In genomic region chr7:157780312-157780711, GRCh38 we compare ENCODE assay signal across 35 cellular contexts.
"Had no signal": no experiment of that assay in that cellular context is flagged by ENCODE, and none has a peak within 500 bp of the region (broad histone marks: within the 10 kb centered on the region; RNA-seq: fewer than 3 reads in every experiment).

No MANE protein-coding gene starts in this region.

- H3K4me1 ChIP-seq: adrenal gland, body of pancreas, esophagus muscularis mucosa, foreskin keratinocyte, gastrocnemius medialis had no signal

- H3K9me3 Mint-ChIP-seq: activated CD8-positive, alpha-beta T cell treated with anti-CD3 and anti-CD28 coated beads for 36 hours; activated naive CD4-positive, alpha-beta T cell treated with anti-CD3 and anti-CD28 coated beads for 36 hours; activated naive CD4-positive, alpha-beta T cell treated with anti-CD3 and anti-CD28 coated beads, Interleukin-2, amount 50 U/mL, for 24 hours; activated naive CD8-positive, alpha-beta T cell treated with anti-CD3 and anti-CD28 coated beads for 36 hours; activated naive CD8-positive, alpha-beta T cell treated with anti-CD3 and anti-CD28 coated beads, Interleukin-2, amount 50 U/mL, for 24 hours; activated T-cell treated with anti-CD3 and anti-CD28 coated beads, Interleukin-2, amount 50 U/mL, for 4 hours; activated T-helper 1 cell treated with anti-CD3 and anti-CD28 coated beads, Interleukin-12 subunit alpha, Interleukin-12 subunit beta, Interleukin-2, Interleukin-4 antibody, amounts not matched to agents 30 ng/mL and 10 ng/mL and 1 ng/mL, durations not matched to agents 14 hours and 24 hours and 36 hours; activated T-helper 2 cell treated with anti-CD3 and anti-CD28 coated beads, Interferon-gamma antibody, Interleukin-2, Interleukin-4, amounts not matched to agents 10 μg/mL and 5 μg/mL and 100 μg/mL, durations not matched to agents 14 hours and 24 hours and 36 hours; central memory CD8-positive, alpha-beta T cell; endodermal cell; T-helper 2 cell treated with Interferon-gamma antibody and Interleukin-4, amounts not matched to agents 5 μg/mL and 100 μg/mL, for 36 hours had no signal

- H3K27ac ChIP-seq: adrenal gland, body of pancreas, cardiac muscle cell, coronary artery, dorsolateral prefrontal cortex, esophagus muscularis mucosa, foreskin keratinocyte, gastrocnemius medialis, WERI-Rb-1 had no signal

- H3K27me3 ChIP-seq: adrenal gland, body of pancreas, cardiac muscle cell, foreskin keratinocyte, gastrocnemius medialis had no signal

- H3K4me3 ChIP-seq: adrenal gland, body of pancreas, cardiac muscle cell, coronary artery, dorsolateral prefrontal cortex, esophagus muscularis mucosa, gastrocnemius medialis had no signal

- H3K27ac Mint-ChIP-seq: activated B cell treated with CpG ODN at 0.5 μM for 24 hours; activated CD8-positive, alpha-beta T cell treated with anti-CD3 and anti-CD28 coated beads for 36 hours; activated naive CD4-positive, alpha-beta T cell treated with anti-CD3 and anti-CD28 coated beads, Interleukin-2, amount 50 U/mL, for 24 hours; activated naive CD8-positive, alpha-beta T cell treated with anti-CD3 and anti-CD28 coated beads for 36 hours; activated naive CD8-positive, alpha-beta T cell treated with anti-CD3 and anti-CD28 coated beads, Interleukin-2, amount 50 U/mL, for 24 hours; activated T-helper 1 cell treated with anti-CD3 and anti-CD28 coated beads, Interleukin-12 subunit alpha, Interleukin-12 subunit beta, Interleukin-2, Interleukin-4 antibody, amounts not matched to agents 30 ng/mL and 10 ng/mL and 1 ng/mL, durations not matched to agents 14 hours and 24 hours and 36 hours; activated T-helper 2 cell treated with anti-CD3 and anti-CD28 coated beads, Interferon-gamma antibody, Interleukin-2, Interleukin-4, amounts not matched to agents 10 μg/mL and 5 μg/mL and 100 μg/mL, durations not matched to agents 14 hours and 24 hours and 36 hours; dendritic cell treated with granulocyte-macrophage colony-stimulating factor and Interleukin-4, amounts not matched to agents 40 ng/mL and 50 ng/mL, for 4 days; endodermal cell; T-helper 17 cell; T-helper 2 cell treated with Interferon-gamma antibody and Interleukin-4, amounts not matched to agents 5 μg/mL and 100 μg/mL, for 36 hours had no signal

- H3K9me3 ChIP-seq: adrenal gland, body of pancreas, esophagus muscularis mucosa, gastrocnemius medialis had no signal

- H3K4me3 Mint-ChIP-seq: activated B cell treated with CpG ODN at 0.5 μM for 24 hours; activated CD8-positive, alpha-beta T cell treated with anti-CD3 and anti-CD28 coated beads for 36 hours; activated naive CD4-positive, alpha-beta T cell treated with anti-CD3 and anti-CD28 coated beads for 36 hours; activated naive CD4-positive, alpha-beta T cell treated with anti-CD3 and anti-CD28 coated beads, Interleukin-2, amount 50 U/mL, for 24 hours; activated naive CD8-positive, alpha-beta T cell treated with anti-CD3 and anti-CD28 coated beads for 36 hours; activated naive CD8-positive, alpha-beta T cell treated with anti-CD3 and anti-CD28 coated beads, Interleukin-2, amount 50 U/mL, for 24 hours; activated T-cell treated with anti-CD3 and anti-CD28 coated beads, Interleukin-2, amount 50 U/mL, for 4 hours; activated T-helper 1 cell treated with anti-CD3 and anti-CD28 coated beads, Interleukin-12 subunit alpha, Interleukin-12 subunit beta, Interleukin-2, Interleukin-4 antibody, amounts not matched to agents 30 ng/mL and 10 ng/mL and 1 ng/mL, durations not matched to agents 14 hours and 24 hours and 36 hours; central memory CD8-positive, alpha-beta T cell; dendritic cell treated with granulocyte-macrophage colony-stimulating factor and Interleukin-4, amounts not matched to agents 40 ng/mL and 50 ng/mL, for 4 days; endodermal cell; T-helper 17 cell; T-helper 2 cell treated with Interferon-gamma antibody and Interleukin-4, amounts not matched to agents 5 μg/mL and 100 μg/mL, for 36 hours had no signal

- H3K36me3 ChIP-seq: adrenal gland, cardiac muscle cell, esophagus muscularis mucosa, gastrocnemius medialis, WERI-Rb-1 had no signal

- H3K27me3 Mint-ChIP-seq: activated B cell treated with CpG ODN at 0.5 μM for 24 hours had no signal

- H3K4me1 Mint-ChIP-seq: activated B cell treated with CpG ODN at 0.5 μM for 24 hours; activated naive CD4-positive, alpha-beta T cell treated with anti-CD3 and anti-CD28 coated beads, Interleukin-2, amount 50 U/mL, for 24 hours; activated naive CD8-positive, alpha-beta T cell treated with anti-CD3 and anti-CD28 coated beads for 36 hours; activated naive CD8-positive, alpha-beta T cell treated with anti-CD3 and anti-CD28 coated beads, Interleukin-2, amount 50 U/mL, for 24 hours; central memory CD8-positive, alpha-beta T cell; endodermal cell; T-helper 17 cell had no signal

- H3K36me3 Mint-ChIP-seq: activated naive CD4-positive, alpha-beta T cell treated with anti-CD3 and anti-CD28 coated beads, Interleukin-2, amount 50 U/mL, for 24 hours; activated naive CD8-positive, alpha-beta T cell treated with anti-CD3 and anti-CD28 coated beads for 36 hours had no signal

- ATAC-seq: activated CD4-positive, CD25-positive, alpha-beta regulatory T cell treated with anti-CD3 and anti-CD28 coated beads, Interleukin-2, amount 50 U/mL, for 24 hours; activated CD8-positive, alpha-beta T cell treated with anti-CD3 and anti-CD28 coated beads for 36 hours; activated naive CD8-positive, alpha-beta T cell treated with anti-CD3 and anti-CD28 coated beads, Interleukin-2, amount 50 U/mL, for 24 hours; activated T-cell treated with anti-CD3 and anti-CD28 coated beads, Interleukin-2, amount 50 U/mL, for 4 hours; body of pancreas; foreskin keratinocyte; gastrocnemius medialis; T-helper 17 cell had no signal

- DNase-seq: activated B cell treated with CpG ODN at 0.5 μM for 24 hours; activated CD4-positive, alpha-beta T cell treated with anti-CD3 and anti-CD28 coated beads for 48 hours; activated CD4-positive, alpha-beta T cell treated with anti-CD3 and anti-CD28 coated beads, Interleukin-2, amount 50 U/mL, for 1 hour; activated CD4-positive, alpha-beta T cell treated with anti-CD3 and anti-CD28 coated beads, Interleukin-2, amount 50 U/mL, for 48 hours; activated CD8-positive, alpha-beta memory T cell treated with anti-CD3 and anti-CD28 coated beads for 24 hours; activated CD8-positive, alpha-beta T cell treated with anti-CD3 and anti-CD28 coated beads for 36 hours; activated effector memory CD4-positive, alpha-beta T cell treated with anti-CD3 and anti-CD28 coated beads, Interleukin-2, amount 50 U/mL, for 16 hours; activated naive CD4-positive, alpha-beta T cell treated with anti-CD3 and anti-CD28 coated beads for 36 hours; activated naive CD8-positive, alpha-beta T cell treated with anti-CD3 and anti-CD28 coated beads for 36 hours; activated naive CD8-positive, alpha-beta T cell treated with anti-CD3 and anti-CD28 coated beads, Interleukin-2, amount 50 U/mL, for 24 hours; activated T-cell treated with anti-CD3 and anti-CD28 coated beads, Interleukin-2, amount 50 U/mL, for 4 hours; adrenal gland; amygdala; body of pancreas; dorsolateral prefrontal cortex; effector memory CD4-positive, alpha-beta T cell; endodermal cell; erythroblast; foreskin keratinocyte; gastrocnemius medialis; glutamatergic neuron; T-helper 1 cell; T-helper 17 cell; T1000; WERI-Rb-1 had no signal
